Comparison of ENCODE assay signal across 27 cellular contexts in the genomic region with DNA sequence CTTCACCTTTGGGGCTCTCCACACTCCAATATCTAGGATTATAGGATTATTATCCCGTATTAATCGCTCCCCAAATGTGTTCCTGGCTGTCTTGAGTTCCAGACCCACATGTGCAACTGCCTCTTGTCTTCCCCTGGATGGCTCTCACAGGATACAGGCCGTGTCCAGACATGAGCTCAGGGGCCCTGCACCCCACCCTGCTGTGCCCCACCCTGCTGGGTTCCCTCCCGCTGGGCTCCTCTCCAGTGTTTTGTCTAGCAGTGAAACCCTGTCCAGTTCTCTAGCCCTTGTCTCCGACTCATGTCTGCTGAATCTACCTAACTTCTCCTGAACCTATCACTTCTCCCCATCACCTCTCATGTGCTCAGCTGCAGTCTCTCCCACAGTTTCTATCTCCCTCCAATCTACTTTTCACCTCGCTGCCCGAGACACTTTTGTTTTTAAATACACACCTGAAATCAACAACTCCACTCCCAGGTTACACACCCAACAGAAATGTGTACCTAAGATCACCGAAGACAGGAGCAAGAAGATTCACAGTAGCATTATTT. TPM values are rescaled to one million over a fixed set of nuclear protein-coding genes. Genes with fewer than 3 reads are reported as not detected.
A peak's percentile ranks its signal among the peaks of the same experiment; 100 is the strongest.
DNase-seq lines count a peak whose midpoint lies in the region; ATAC-seq, FAIRE-seq and TF ChIP-seq lines count a peak whose summit lies in the region.
"Had no signal": no experiment of that assay in that cellular context is flagged by ENCODE, and none has a peak within 500 bp of the region (broad histone marks: within the 10 kb centered on the region; RNA-seq: fewer than 3 reads in every experiment).

No MANE protein-coding gene starts in this region.

- peak overlapping the region in 8 of 11 experiments; percentile 72 to 95 (median 86); a peak in 16 of 22 replicates for H3K4me2 ChIP-seq in BLaER1 treated with 17β-estradiol and CSF1 and Interleukin-3, amounts not matched to agents 10 nM and 100 nM

- peaks cover 7% of the 10 kb centered on the region for H3K4me1 Mint-ChIP-seq in activated naive CD4-positive, alpha-beta T cell treated with anti-CD3 and anti-CD28 coated beads, Interleukin-2, amount 50 U/mL, for 24 hours
- H3K4me1 Mint-ChIP-seq in naive thymus-derived CD4-positive, alpha-beta T cell = peaks cover 0 to 7% (median 0%) of the 10 kb centered on the region in 7 donors

- intact Hi-C loops in pancreas (cut with DNase I) = no loop called here
- intact Hi-C loops in naive thymus-derived CD4-positive, alpha-beta T cell (cut with micrococcal nuclease) = no loop called here

- POLR2A ChIA-PET in naive thymus-derived CD4-positive, alpha-beta T cell (lab: Charles Lee) = no interaction called here

- peak overlapping the region in 1 of 11 experiments; percentile 62; a peak in 1 of 22 replicates for H3K27ac ChIP-seq in BLaER1 treated with 17β-estradiol and CSF1 and Interleukin-3, amounts not matched to agents 10 nM and 100 nM
- H3K27ac ChIP-seq in pancreas = peak overlapping the region; percentile 28 to 75 (median 68)
- no peak overlapping the region for H3K27ac ChIP-seq in naive thymus-derived CD4-positive, alpha-beta T cell (ENCODE audit: low read depth, low read length)
- H3K27ac ChIP-seq: Peyer's patch had no signal

- H3K36me3 Mint-ChIP-seq in activated naive CD4-positive, alpha-beta T cell treated with anti-CD3 and anti-CD28 coated beads, Interleukin-2, amount 50 U/mL, for 24 hours = no peaks in the 10 kb centered on the region
- no peaks in the 10 kb centered on the region for H3K36me3 Mint-ChIP-seq in naive thymus-derived CD4-positive, alpha-beta T cell
- H3K36me3 Mint-ChIP-seq: CD4-positive, CD25-positive, alpha-beta regulatory T cell had no signal

- H3K27me3 Mint-ChIP-seq in activated naive CD4-positive, alpha-beta T cell treated with anti-CD3 and anti-CD28 coated beads, Interleukin-2, amount 50 U/mL, for 24 hours = peaks cover 20% of the 10 kb centered on the region
- peaks cover 19 to 40% (median 35%) of the 10 kb centered on the region in 5 donors for H3K27me3 Mint-ChIP-seq in naive thymus-derived CD4-positive, alpha-beta T cell

- peaks cover 8 to 46% (median 31%) of the 10 kb centered on the region in 10 experiments for H3K4me1 ChIP-seq in BLaER1 treated with 17β-estradiol and CSF1 and Interleukin-3, amounts not matched to agents 10 nM and 100 nM
- H3K4me1 ChIP-seq in pancreas = peaks cover 23 to 45% (median 29%) of the 10 kb centered on the region in 3 donors
- no peaks in the 10 kb centered on the region for H3K4me1 ChIP-seq in naive thymus-derived CD4-positive, alpha-beta T cell (ENCODE audit: control insufficient read depth in 2 of 2, insufficient read depth in 2 of 2, low read length in 2 of 2)
- H3K4me1 ChIP-seq: Peyer's patch had no signal

- no peak overlapping the region for H3K4me3 Mint-ChIP-seq in activated naive CD4-positive, alpha-beta T cell treated with anti-CD3 and anti-CD28 coated beads, Interleukin-2, amount 50 U/mL, for 24 hours
- peak overlapping the region in 1 of 10 donors; percentile 1 for H3K4me3 Mint-ChIP-seq in naive thymus-derived CD4-positive, alpha-beta T cell
- H3K4me3 Mint-ChIP-seq: B cell had no signal

- no peak for TF ChIP-seq CTCF in bronchial epithelial cell (IDR thresholded peaks at IDR 0.05; ENCODE audit: insufficient read depth, low read length, severe bottlenecking)
- TF ChIP-seq CTCF in pancreas (IDR thresholded peaks at IDR 0.05) = no peak

- H3K9ac ChIP-seq in BLaER1 treated with 17β-estradiol and CSF1 and Interleukin-3, amounts not matched to agents 10 nM and 100 nM = no peak overlapping the region

- no peaks in the 10 kb centered on the region for H3K9me3 ChIP-seq in BLaER1 treated with 17β-estradiol and CSF1 and Interleukin-3, amounts not matched to agents 10 nM and 100 nM (replicated peaks in 1 of 11)
- H3K9me3 ChIP-seq in pancreas = no peaks in the 10 kb centered on the region
- H3K9me3 ChIP-seq in naive thymus-derived CD4-positive, alpha-beta T cell (ENCODE audit: control insufficient read depth in 2 of 3, low read length in 3 of 3) = no peaks in the 10 kb centered on the region
- H3K9me3 ChIP-seq: MG63, Peyer's patch had no signal

- CTCF ChIA-PET in naive thymus-derived CD4-positive, alpha-beta T cell (lab: Charles Lee) = no interaction called here

- H3K9me3 Mint-ChIP-seq in activated naive CD4-positive, alpha-beta T cell treated with anti-CD3 and anti-CD28 coated beads, Interleukin-2, amount 50 U/mL, for 24 hours = no peaks in the 10 kb centered on the region
- no peaks in the 10 kb centered on the region for H3K9me3 Mint-ChIP-seq in naive thymus-derived CD4-positive, alpha-beta T cell
- H3K9me3 Mint-ChIP-seq: H9 had no signal

- peaks cover 4 to 23% (median 16%) of the 10 kb centered on the region in 11 experiments; a peak in 19 of 22 replicates for H3K27me3 ChIP-seq in BLaER1 treated with 17β-estradiol and CSF1 and Interleukin-3, amounts not matched to agents 10 nM and 100 nM
- H3K27me3 ChIP-seq in bronchial epithelial cell (ENCODE audit: control insufficient read depth, insufficient read depth, low read length) = peaks cover 2% of the 10 kb centered on the region
- H3K27me3 ChIP-seq in pancreas = no peaks in the 10 kb centered on the region
- H3K27me3 ChIP-seq in naive thymus-derived CD4-positive, alpha-beta T cell (ENCODE audit: control insufficient read depth in 2 of 2, insufficient read depth in 2 of 2, low read length in 2 of 2) = no peaks in the 10 kb centered on the region
- H3K27me3 ChIP-seq: MG63, Peyer's patch had no signal

- no peak for FAIRE-seq in bronchial epithelial cell (lab: Jason Lieb, UNC)
- no peak for FAIRE-seq in pancreas (lab: Jason Lieb, UNC)
- FAIRE-seq: A204.1, GM12878, K562 had no signal

- peak; percentile 58 to 70 (median 69) for ATAC-seq in pancreas
- ATAC-seq in naive thymus-derived CD4-positive, alpha-beta T cell = no peak
- ATAC-seq: GM12878, Right ventricle myocardium inferior had no signal

- DNase-seq in activated naive CD4-positive, alpha-beta T cell treated with anti-CD3 and anti-CD28 coated beads, Interleukin-2, amount 50 U/mL, for 16 hours = no peak
- DNase-seq in bronchial epithelial cell (ENCODE audit: low read depth) (peak; percentile 35), pancreas (peak in 3 of 6 donors; percentile 70 to 79 (median 79)), putamen (ENCODE audit: low spot score) (no peak)
- no peak for DNase-seq in naive thymus-derived CD4-positive, alpha-beta T cell
- DNase-seq in NK-92 treated with Interleukin-12 subunit alpha and Interleukin-12 subunit beta, amount 100 ng/mL, for 24 hours (lab: John Stamatoyannopoulos, UW) = no peak
- DNase-seq: CD4-positive, CD25-positive, alpha-beta regulatory T cell; COR-L47; DMS79 treated with DMSO at 0.1 percent for 48 hours; H9; MG63; NCI-H1694 treated with DMSO at 0.1 percent for 48 hours; NCI-H2081 treated with DMSO at 0.1 percent for 48 hours; NCI-H2171 treated with DMSO at 0.1 percent for 48 hours; NCI-H524 treated with DMSO at 0.1 percent for 48 hours; NCI-H82; Peyer's patch had no signal

- 38 to 54% methylated on average over 8 of the region's 8 CpGs for WGBS in pancreas, 2 donors

- H3K27ac Mint-ChIP-seq in activated naive CD4-positive, alpha-beta T cell treated with anti-CD3 and anti-CD28 coated beads, Interleukin-2, amount 50 U/mL, for 24 hours = peak overlapping the region; percentile 71
- H3K27ac Mint-ChIP-seq in naive thymus-derived CD4-positive, alpha-beta T cell = peak overlapping the region in 1 of 9 donors; percentile 7
- H3K27ac Mint-ChIP-seq: B cell, H9 had no signal

- H3K4me3 ChIP-seq in BLaER1 treated with 17β-estradiol and CSF1 and Interleukin-3, amounts not matched to agents 10 nM and 100 nM = no peak overlapping the region
- H3K4me3 ChIP-seq in bronchial epithelial cell (ENCODE audit: low read depth, low read length) (no peak overlapping the region), pancreas (no peak overlapping the region)
- H3K4me3 ChIP-seq in naive thymus-derived CD4-positive, alpha-beta T cell (ENCODE audit: low read length) = no peak overlapping the region
- H3K4me3 ChIP-seq: GM12878, K562, MG63, Peyer's patch had no signal

- no peaks in the 10 kb centered on the region for H3K36me3 ChIP-seq in BLaER1 treated with 17β-estradiol and CSF1 and Interleukin-3, amounts not matched to agents 10 nM and 100 nM
- H3K36me3 ChIP-seq in bronchial epithelial cell (ENCODE audit: control insufficient read depth, insufficient read depth, low read length) (no peaks in the 10 kb centered on the region), pancreas (no peaks in the 10 kb centered on the region)
- H3K36me3 ChIP-seq in naive thymus-derived CD4-positive, alpha-beta T cell (ENCODE audit: control insufficient read depth in 2 of 3, insufficient read depth in 3 of 3, low read length in 3 of 3) = no peaks in the 10 kb centered on the region
- H3K36me3 ChIP-seq: MG63, Peyer's patch had no signal

- H4K20me1 ChIP-seq in BLaER1 treated with 17β-estradiol and CSF1 and Interleukin-3, amounts not matched to agents 10 nM and 100 nM = no peaks in the 10 kb centered on the region

RNA-seq across cellular contexts. Expression of gene RNF212, which starts 2.0 kb away (rescaled TPM):
- under 0.01 and 0.64 TPM in 2 replicates for total RNA-seq in bronchial epithelial cell
- total RNA-seq in pancreas = 10 to 100 TPM; 12.0 to 28.0 (median 16.8) TPM
- polyA plus RNA-seq in pancreas = 10 to 100 TPM; 19.0 to 40.3 TPM
- total RNA-seq in naive thymus-derived CD4-positive, alpha-beta T cell = 1 to 10 TPM; 1.8 to 4.1 (median 2.4) TPM
- 1 to 10 TPM; 5.8 to 6.7 TPM for polyA plus RNA-seq in naive thymus-derived CD4-positive, alpha-beta T cell
- total RNA-seq: GM12878, K562, LHCN-M2, OCI-LY7, SK-MEL-5 had no signal
- polyA plus RNA-seq: GM12878 had no signal
